9 cellular contexts compared by ENCODE assay signal in the genomic region with DNA sequence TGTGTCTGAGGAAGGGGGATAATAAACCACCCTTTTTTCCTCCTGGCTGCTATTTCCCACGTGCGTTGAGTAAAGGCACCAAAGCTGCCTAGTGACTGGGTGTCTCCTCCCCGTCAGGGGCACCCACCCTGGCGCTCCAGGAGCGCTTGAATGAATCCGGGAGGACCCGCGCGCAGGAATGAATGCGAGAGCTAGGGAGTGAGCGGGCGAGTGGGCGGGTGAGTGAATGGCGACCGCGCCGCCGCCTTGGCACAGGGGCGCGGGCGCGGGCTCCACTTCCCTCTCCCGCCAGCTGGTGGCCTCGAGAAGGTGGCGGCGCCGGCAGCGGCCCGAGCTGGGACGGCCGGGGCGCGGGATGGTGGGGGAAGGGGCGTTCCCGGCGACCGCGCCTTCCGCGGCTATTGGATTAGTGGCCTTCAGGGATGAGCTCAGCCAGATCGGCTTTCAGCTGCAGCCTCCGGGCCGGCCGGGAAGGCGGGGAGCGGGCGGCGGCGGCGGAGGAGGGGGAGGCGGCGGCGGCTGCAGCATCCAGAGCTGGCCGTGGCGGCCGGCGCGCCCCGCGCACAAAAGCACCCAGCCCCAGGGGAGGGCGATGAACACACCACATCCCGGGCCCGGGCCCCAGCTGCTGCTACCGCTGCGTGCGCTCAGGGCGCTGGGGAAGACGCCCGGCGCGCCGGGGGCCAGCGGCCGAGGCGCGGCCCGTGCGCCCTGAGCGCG. TPM values are rescaled to one million over a fixed set of nuclear protein-coding genes. Genes with fewer than 3 reads are reported as not detected.
DNase-seq lines count a peak whose midpoint lies in the region; ATAC-seq lines count a peak whose summit lies in the region.
"Had no signal": no experiment of that assay in that cellular context is flagged by ENCODE, and none has a peak within 500 bp of the region (broad histone marks: within the 10 kb centered on the region; RNA-seq: fewer than 3 reads in every experiment).

Gene SPSB4 (plus strand): TSS at position 435 of the 720 bp plus-strand sequence. CDS start 14,758 bp downstream, outside the sequence.

- in situ Hi-C loops in HAP-1 (cut with MboI; ENCODE audit: low sequenced_read_pairs) (no loop called here), T47D (cut with HindIII; ENCODE audit: low pct_unique_long_range_greater_than_20kb, low sequenced_read_pairs) (no loop called here)

- ATAC-seq in left colon (peak; percentile 38), HG02870 (IDR thresholded peaks at IDR 0.05; ENCODE audit: unreplicated experiment) (no peak)

- peaks cover 8% of the 10 kb centered on the region for H3K27me3 ChIP-seq in HAP-1 (ENCODE audit: low read depth)

- H3K4me1 ChIP-seq in HAP-1 = no peaks in the 10 kb centered on the region

- no peaks in the 10 kb centered on the region for H3K36me3 ChIP-seq in HAP-1 (replicated peaks)

- H3K4me3 ChIP-seq in HAP-1 = peak within 1 kb of the TSS; percentile 45

- no peaks in the 10 kb centered on the region for H3K9me3 ChIP-seq in HAP-1

- intact Hi-C loops in left colon (cut with DNase I, micrococcal nuclease) = no loop called here

- peak; percentile 83 for DNase-seq in AG20443 (ENCODE audit: low spot score)
- peak; percentile 76 to 88 for DNase-seq in HAP-1 (ENCODE audit: low spot score in 2 of 2)
- peak; percentile 80 for DNase-seq in NCI-H82 treated with DMSO at 0.1 percent for 48 hours (lab: John Stamatoyannopoulos, UW; ENCODE audit: unreplicated experiment)
- peak; percentile 63 to 72 for DNase-seq in T47D (ENCODE audit: low read depth in 1 of 2, low spot score in 1 of 2)
- DNase-seq in left colon = peak in 1 of 2 donors; percentile 18
- DNase-seq in stromal cell of bone marrow (ENCODE audit: low read depth) = peak; percentile 17
- DNase-seq in mesenteric fat pad (ENCODE audit: low spot score) = no peak

RNA-seq across cellular contexts. Expression of gene SPSB4, which starts in this region (rescaled TPM):
- under 1 TPM in 1 of 2 donors, not detected in 1; 0.14 TPM for total RNA-seq in left colon
- 1.1 TPM for total RNA-seq in mesenteric fat pad
- total RNA-seq: glomerular endothelial cell had no signal

Comparison
In these comparisons a context has a peak if more than half of its experiments do, and no peak if none do; other contexts are left out.
1. Peak in ATAC-seq in left colon; RNA of the gene not detected or under 1 TPM.